In genomic region chr12:11731455-11731854, GRCh38 we compare ENCODE assay signal across 7 cellular contexts.
A peak's percentile ranks its signal among the peaks of the same experiment; 100 is the strongest.
DNase-seq lines count a peak whose midpoint lies in the region; ATAC-seq and TF ChIP-seq lines count a peak whose summit lies in the region.

No MANE protein-coding gene starts in this region.

- peak overlapping the region; percentile 61 for H3K4me2 ChIP-seq in PC-3 (ENCODE audit: low read length)

- intact Hi-C loops in PC-3 (cut with micrococcal nuclease), result no loop called here

- no peaks in the 10 kb centered on the region for H3F3A ChIP-seq in PC-3 (ENCODE audit: low read length, unreplicated experiment)

- peak overlapping the region; percentile 68 to 76 for H3K4me3 Mint-ChIP-seq in effector memory CD8-positive, alpha-beta T cell
- H3K4me3 Mint-ChIP-seq in stimulated activated naive B cell treated with anti-CD40 and anti-IgM and Interleukin-4, amounts not matched to agents 10 μg/mL and 1 μg/mL and 100 μg/mL, for 72 hours, result peak overlapping the region; percentile 44 to 60

- H3K4me1 Mint-ChIP-seq in effector memory CD8-positive, alpha-beta T cell (ENCODE audit: low read depth in 2 of 2), result peaks cover 35 to 38% of the 10 kb centered on the region in 2 donors
- peaks cover 65 to 99% of the 10 kb centered on the region in 2 donors for H3K4me1 Mint-ChIP-seq in stimulated activated naive B cell treated with anti-CD40 and anti-IgM and Interleukin-4, amounts not matched to agents 10 μg/mL and 1 μg/mL and 100 μg/mL, for 72 hours

- DNase-seq in PC-3 (peak; percentile 54), COR-L47 (lab: John Stamatoyannopoulos, UW) (no peak), SKM-1 treated with dmso at 0.1 percent for 144 hours (lab: John Stamatoyannopoulos, UW; ENCODE audit: unreplicated experiment) (no peak)
- DNase-seq in effector memory CD8-positive, alpha-beta T cell, result no peak
- no peak for DNase-seq in stimulated activated naive B cell treated with anti-CD40 and anti-IgM and Interleukin-4, amounts not matched to agents 10 μg/mL and 1 μg/mL and 100 μg/mL, for 72 hours
- DNase-seq in stimulated activated naive CD4-positive, alpha-beta T cell treated with Interleukin-2 at 50 U/mL for 16 hours (lab: John Stamatoyannopoulos, UW), result no peak

- no peak overlapping the region for H2AFZ ChIP-seq in PC-3 (ENCODE audit: low read length)

- H3K27me3 Mint-ChIP-seq in effector memory CD8-positive, alpha-beta T cell, result no peaks in the 10 kb centered on the region
- no peaks in the 10 kb centered on the region for H3K27me3 Mint-ChIP-seq in stimulated activated naive B cell treated with anti-CD40 and anti-IgM and Interleukin-4, amounts not matched to agents 10 μg/mL and 1 μg/mL and 100 μg/mL, for 72 hours

- peaks cover 33% of the 10 kb centered on the region for H3K4me1 ChIP-seq in PC-3 (ENCODE audit: insufficient read depth, low read length)

- ATAC-seq in GM21423 (IDR thresholded peaks at IDR 0.05; ENCODE audit: unreplicated experiment) (peak; percentile 18), PC-3 (peak; percentile 74)
- peak; percentile 61 for ATAC-seq in effector memory CD8-positive, alpha-beta T cell (replicated peaks)
- ATAC-seq in stimulated activated naive B cell treated with anti-CD40 and anti-IgM and Interleukin-4, amounts not matched to agents 10 μg/mL and 1 μg/mL and 100 μg/mL, for 72 hours (replicated peaks), result peak; percentile 44 to 56

- H3K9me2 ChIP-seq in PC-3 (replicated peaks; ENCODE audit: low read length), result no peaks in the 10 kb centered on the region

- H3K9me3 Mint-ChIP-seq in effector memory CD8-positive, alpha-beta T cell, result no peaks in the 10 kb centered on the region
- H3K9me3 Mint-ChIP-seq in stimulated activated naive B cell treated with anti-CD40 and anti-IgM and Interleukin-4, amounts not matched to agents 10 μg/mL and 1 μg/mL and 100 μg/mL, for 72 hours, result no peaks in the 10 kb centered on the region

- no peaks in the 10 kb centered on the region for H4K20me1 ChIP-seq in PC-3 (ENCODE audit: low read length)

- no peak overlapping the region for H3K4me3 ChIP-seq in PC-3 (ENCODE audit: low read length)

- H3K27ac Mint-ChIP-seq in effector memory CD8-positive, alpha-beta T cell, result peak overlapping the region; percentile 91 to 94
- H3K27ac Mint-ChIP-seq in stimulated activated naive B cell treated with anti-CD40 and anti-IgM and Interleukin-4, amounts not matched to agents 10 μg/mL and 1 μg/mL and 100 μg/mL, for 72 hours, result peak overlapping the region; percentile 89

- POLR2A ChIA-PET in PC-3 (lab: Charles Lee; ENCODE audit: unreplicated experiment), result interaction anchor here (0.6 kb wide), 2 partner anchors 149 to 152 kb away, joined by 3 read pairs; no protein-coding TSS in a partner anchor

- H3K27ac ChIP-seq in PC-3 (ENCODE audit: low read length), result peak overlapping the region; percentile 71

- H3K9ac ChIP-seq in PC-3 (ENCODE audit: low read length), result no peak overlapping the region

- no peaks in the 10 kb centered on the region; the same call in 1 of the 2 replicates for H3K79me2 ChIP-seq in PC-3 (ENCODE audit: low read length)

- CTCF ChIA-PET in PC-3 (lab: Charles Lee), result no interaction called here

- H3K36me3 Mint-ChIP-seq in effector memory CD8-positive, alpha-beta T cell (ENCODE audit: insufficient read depth), result no peaks in the 10 kb centered on the region
- H3K36me3 Mint-ChIP-seq in stimulated activated naive B cell treated with anti-CD40 and anti-IgM and Interleukin-4, amounts not matched to agents 10 μg/mL and 1 μg/mL and 100 μg/mL, for 72 hours, result peaks cover 11 to 25% of the 10 kb centered on the region in 2 donors

- no peaks in the 10 kb centered on the region for H3K36me3 ChIP-seq in PC-3 (ENCODE audit: low read depth, low read length)

- H3K27me3 ChIP-seq in PC-3 (ENCODE audit: low read length), result no peaks in the 10 kb centered on the region

- H3K9me3 ChIP-seq in PC-3 (ENCODE audit: low read length), result no peaks in the 10 kb centered on the region

- TF ChIP-seq CTCF in PC-3 (conservative IDR thresholded peaks at IDR 0.05; ENCODE audit: low read depth, low read length), result no peak

- BruUV-seq in PC-3 (replicated peaks; lab: Mats Ljungman, UMichigan), result no TSS peak

Comparison
In these comparisons a context has a peak if more than half of its experiments do, and no peak if none do; other contexts are left out.
1. ATAC-seq: peak in every context shown above with its lines; median percentile 74 in PC-3; 61 in effector memory CD8-positive, alpha-beta T cell; 50 in stimulated activated naive B cell treated with anti-CD40 and anti-IgM and Interleukin-4, amounts not matched to agents 10 μg/mL and 1 μg/mL and 100 μg/mL, for 72 hours; 18 in GM21423.